16 cellular contexts compared by ENCODE assay signal in the genomic region with DNA sequence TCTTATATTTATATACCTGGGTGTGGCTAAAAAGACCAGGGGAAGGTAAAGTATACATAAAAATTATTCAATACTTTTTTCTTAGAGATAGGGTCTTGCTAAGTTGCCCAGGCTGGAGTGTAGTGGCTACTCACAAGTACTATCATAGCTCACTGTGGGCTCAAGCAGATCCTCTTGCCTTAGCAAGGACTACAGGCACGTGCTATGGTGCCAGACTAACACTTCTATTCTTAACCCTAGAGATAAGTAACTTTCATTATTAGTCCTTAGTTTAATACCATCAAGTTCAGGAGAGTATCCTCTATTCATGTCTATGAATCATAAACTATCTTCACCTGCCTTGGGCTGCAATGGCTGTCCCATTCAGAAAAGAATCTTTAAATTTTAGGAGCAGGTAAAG. TPM values are rescaled to one million over a fixed set of nuclear protein-coding genes. Genes with fewer than 3 reads are reported as not detected.
DNase-seq lines count a peak whose midpoint lies in the region; ATAC-seq, FAIRE-seq and TF ChIP-seq lines count a peak whose summit lies in the region.
"Had no signal": no experiment of that assay in that cellular context is flagged by ENCODE, and none has a peak within 500 bp of the region (broad histone marks: within the 10 kb centered on the region; RNA-seq: fewer than 3 reads in every experiment).

No MANE protein-coding gene starts in this region.

- POLR2A ChIA-PET in GM12878 (lab: Charles Lee) = interaction anchor here (0.6 to 1.7 kb wide), 2 partner anchors 9 to 12 kb away, joined by 4 to 5 read pairs; a partner anchor contains a TSS

- no peak for TF ChIP-seq CTCF in GM12878 (IDR thresholded peaks at IDR 0.05 in 2 of 3, conservative IDR thresholded peaks at IDR 0.05 in 1 of 3; ENCODE audit: control insufficient read depth in 2 of 3, extremely low read depth in 1 of 3, insufficient read depth in 1 of 3, low read depth in 3 of 3, low read length in 3 of 3)

- no peak overlapping the region for H3K27ac ChIP-seq in GM12878 (ENCODE audit: control insufficient read depth, insufficient read depth)
- H3K27ac ChIP-seq: 22Rv1, BLaER1 had no signal

- no peak for DNase-seq in activated CD4-positive, CD25-positive, alpha-beta regulatory T cell (lab: John Stamatoyannopoulos, UW)
- no peak for DNase-seq in left cardiac atrium
- DNase-seq in Right ventricle myocardium superior = no peak
- no peak for DNase-seq in GM12878 (ENCODE audit: low read depth, low spot score)
- no peak for DNase-seq in naive B cell
- DNase-seq in hypothalamus (lab: John Stamatoyannopoulos, UW) = no peak
- DNase-seq: Caco-2; CD8-positive, alpha-beta memory T cell; DND-41; GDM1; GOT3; H9 had no signal

- no peaks in the 10 kb centered on the region for H3K4me1 ChIP-seq in GM12878 (ENCODE audit: control insufficient read depth, insufficient read depth, low read length)
- H3K4me1 ChIP-seq: BLaER1 had no signal

- peaks cover 30 to 78% (median 54%) of the 10 kb centered on the region in 3 donors for H3K4me1 Mint-ChIP-seq in naive B cell

- no peak for TF ChIP-seq POLR2A in GM12878 (IDR thresholded peaks at IDR 0.05; ENCODE audit: low read depth, low read length)

- H2AFZ ChIP-seq in GM12878 (ENCODE audit: control insufficient read depth, low read depth, low read length) = no peak overlapping the region

- peaks cover 84% of the 10 kb centered on the region for H3K79me2 ChIP-seq in GM12878 (ENCODE audit: control insufficient read depth, insufficient read depth, low read length)

- H3K4me3 Mint-ChIP-seq in naive B cell = no peak overlapping the region
- H3K4me3 Mint-ChIP-seq: CD8-positive, alpha-beta memory T cell; H9 had no signal

- H3K9me3 Mint-ChIP-seq in naive B cell = peaks cover 0 to 4% (median 0%) of the 10 kb centered on the region in 7 donors
- H3K9me3 Mint-ChIP-seq: H9 had no signal

- ATAC-seq in activated CD4-positive, CD25-positive, alpha-beta regulatory T cell treated with anti-CD3 and anti-CD28 coated beads, Interleukin-2, amount 50 U/mL, for 24 hours = peak; percentile 35 to 65
- ATAC-seq in left cardiac atrium (peak; percentile 62 to 76), Right ventricle myocardium superior (ENCODE audit: poor library complexity) (no peak), GM12878 (peak; percentile 39; the same call in 2 of the 3 replicates), naive B cell (ENCODE audit: low read depth in 2 of 2) (no peak), GM18520 (IDR thresholded peaks at IDR 0.05; ENCODE audit: unreplicated experiment) (no peak)

- no peaks in the 10 kb centered on the region for H3K27me3 Mint-ChIP-seq in naive B cell
- H3K27me3 Mint-ChIP-seq: CD8-positive, alpha-beta memory T cell had no signal

- no peak for FAIRE-seq in GM12878 (lab: Jason Lieb, UNC)

- intact Hi-C loops in left cardiac atrium (cut with DNase I) = no loop called here
- intact Hi-C loops in Right ventricle myocardium superior (cut with DNase I) = no loop called here
- intact Hi-C loops in GM12878 (cut with micrococcal nuclease; ENCODE audit: unreplicated experiment) = no loop called here

- H3K4me2 ChIP-seq in GM12878 (ENCODE audit: control insufficient read depth, insufficient read depth) = no peak overlapping the region
- H3K4me2 ChIP-seq: BLaER1 had no signal

- SMC1A ChIA-PET in GM12878 (lab: Charles Lee; ENCODE audit: uncharacterized antibody, unreplicated experiment) = interaction anchor here (0.7 to 1.2 kb wide), 4 partner anchors 9 to 88 kb away, joined by 3 to 4 read pairs (median 3); no protein-coding TSS in a partner anchor

- no peak for TF ChIP-seq EP300 in GM12878 (IDR thresholded peaks at IDR 0.05; ENCODE audit: borderline replicate concordance in 1 of 2, control insufficient read depth in 1 of 2, low read depth in 2 of 2, low read length in 2 of 2)

- H3K4me3 ChIP-seq in GM12878 = no peak overlapping the region
- H3K4me3 ChIP-seq: BLaER1 had no signal

- no peaks in the 10 kb centered on the region; the same call in 1 of the 2 replicates for H4K20me1 ChIP-seq in GM12878 (ENCODE audit: control insufficient read depth, insufficient read depth)

- RAD21 ChIA-PET in GM12878 (lab: Charles Lee; ENCODE audit: unreplicated experiment) = interaction anchor here (1.3 kb wide), 1 partner anchor 13 kb away, joined by 5 read pairs; a partner anchor contains a TSS

- peaks cover 12 to 36% of the 10 kb centered on the region in 2 experiments for H3K36me3 ChIP-seq in GM12878 (ENCODE audit: control insufficient read depth in 2 of 2, insufficient read depth in 2 of 2, low read length in 1 of 2)

- CTCF ChIA-PET in GM12878 (lab: Yijun Ruan, JAX) = no interaction called here

- no peak overlapping the region for H3K9ac ChIP-seq in GM12878 (ENCODE audit: control insufficient read depth, insufficient read depth, low read length)
- H3K9ac ChIP-seq: BLaER1 had no signal

- no peak for TF ChIP-seq RAD21 in GM12878 (IDR thresholded peaks at IDR 0.05; ENCODE audit: insufficient read depth, low read depth, low read length)

- TSS peak; percentile 29 for BruUV-seq in GM12878 (replicated peaks; lab: Mats Ljungman, UMichigan)

- in situ Hi-C loops in GM12878 (cut with MboI) = no loop called here

- peaks cover 9% of the 10 kb centered on the region for H3K9me3 ChIP-seq in GM12878 (replicated peaks; ENCODE audit: control insufficient read depth, insufficient read depth, low read length)

- peak overlapping the region in 4 of 6 donors; percentile 12 to 78 (median 40) for H3K27ac Mint-ChIP-seq in naive B cell
- H3K27ac Mint-ChIP-seq: CD8-positive, alpha-beta memory T cell; H9 had no signal

- H3K36me3 Mint-ChIP-seq in naive B cell = peaks cover 7 to 29% of the 10 kb centered on the region in 2 donors

- no peaks in the 10 kb centered on the region for H3K27me3 ChIP-seq in GM12878 (replicated peaks in 1 of 2; ENCODE audit: control insufficient read depth in 2 of 2, insufficient read depth in 2 of 2, low read length in 1 of 2)
- H3K27me3 ChIP-seq: BLaER1 had no signal

- WGBS in GM12878 (ENCODE audit: insufficient coverage, insufficient replicate concordance, low lambda C conversion rate, missing lambda C conversion rate) = 9% methylated on average over 1 of the region's 1 CpG

TF ChIP-seq in GM12878, 131 proteins besides CTCF, POLR2A, EP300 and RAD21:
- no peak for TF ChIP-seq HDGF (IDR thresholded peaks at IDR 0.05)
- TF ChIP-seq LARP7 (IDR thresholded peaks at IDR 0.05) = no peak
- TF ChIP-seq, protein P1, sequence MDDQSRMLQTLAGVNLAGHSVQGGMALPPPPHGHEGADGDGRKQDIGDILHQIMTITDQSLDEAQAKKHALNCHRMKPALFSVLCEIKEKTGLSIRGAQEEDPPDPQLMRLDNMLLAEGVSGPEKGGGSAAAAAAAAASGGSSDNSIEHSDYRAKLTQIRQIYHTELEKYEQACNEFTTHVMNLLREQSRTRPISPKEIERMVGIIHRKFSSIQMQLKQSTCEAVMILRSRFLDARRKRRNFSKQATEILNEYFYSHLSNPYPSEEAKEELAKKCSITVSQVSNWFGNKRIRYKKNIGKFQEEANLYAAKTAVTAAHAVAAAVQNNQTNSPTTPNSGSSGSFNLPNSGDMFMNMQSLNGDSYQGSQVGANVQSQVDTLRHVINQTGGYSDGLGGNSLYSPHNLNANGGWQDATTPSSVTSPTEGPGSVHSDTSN (IDR thresholded peaks at IDR 0.05; ENCODE audit: insufficient replicate concordance, low read depth, low read length) = no peak
- peak in 1 of 2 experiments; percentile 42; a peak in 2 of 4 replicates for TF ChIP-seq BHLHE40 (IDR thresholded peaks at IDR 0.05; ENCODE audit: borderline replicate concordance in 1 of 2, low read depth in 2 of 2, low read length in 1 of 2)
- TF ChIP-seq EZH2 (IDR thresholded peaks at IDR 0.05; ENCODE audit: borderline replicate concordance, control insufficient read depth, low read depth, low read length) = no peak

RNA-seq across cellular contexts. Expression of a gene that starts 11.9 kb away (rescaled TPM):
- total RNA-seq in left cardiac atrium (10 to 100 TPM; 36.0 to 48.0 TPM), Right ventricle myocardium superior (40.4 TPM), GM12878 (2014; rRNA removed) (19.5 and 21.1 TPM in 2 replicates), GM12878 (2014; rRNA removed; fragmentation: Illumina TruSeq; extraction: Trizol) (39.2 and 42.5 TPM in 2 replicates), GM12878 (2021) (82.8 and 89.8 TPM in 2 replicates)
- total RNA-seq in GM12878 (2013; cell fraction: nucleolus; rRNA removed) = 80.2 and 85.2 TPM in 2 replicates
- polyA plus RNA-seq in GM12878 (2011; ENCODE audit: low read depth) = 26.8 TPM
- polyA plus RNA-seq in GM12878 (2011; rRNA removed) (52.7 and 68.3 TPM in 2 replicates), GM12878 (2014; fragmentation: Illumina TruSeq; extraction: Trizol) (62.4 and 70.9 TPM in 2 replicates), GM12878 (2014; fragmentation: Nextera tagmentation; extraction: Ambion mirVana) (10 to 100 TPM; 13.2 to 15.4 TPM), GM12878 (2014; rRNA removed) (43.0 and 44.6 TPM in 2 replicates), GM12878 (2016; fragmentation: Nextera tagmentation; extraction: Ambion mirVana) (10 to 100 TPM; 58.7 to 68.4 TPM), naive B cell (ENCODE audit: low read depth in 6 of 6) (100 to 1,000 TPM in 3 of 6 donors, 10 to 100 TPM in 3; 43.0 to 134 (median 104) TPM)
- 34.0 and 36.1 TPM in 2 replicates for polyA plus RNA-seq in GM12878 (2011; cell fraction: cytosol; rRNA removed)
- 55.8 and 56.5 TPM in 2 replicates for polyA plus RNA-seq in GM12878 (2011; cell fraction: nucleus; rRNA removed)
- polyA plus RNA-seq in GM12878 (2012) = 27.1 and 40.7 TPM in 2 replicates
- polyA minus RNA-seq in GM12878 (2011; rRNA and poly(A)+ RNA removed) = 46.8 and 48.8 TPM in 2 replicates
- 30.5 and 31.3 TPM in 2 replicates for polyA minus RNA-seq in GM12878 (2011; cell fraction: cytosol; rRNA and poly(A)+ RNA removed)
- 36.1 and 52.3 TPM in 2 replicates for polyA minus RNA-seq in GM12878 (2011; cell fraction: nucleus; rRNA and poly(A)+ RNA removed)

Comparison
In these comparisons a context has a peak if more than half of its experiments do, and no peak if none do; other contexts are left out.
1. ATAC-seq: peak in activated CD4-positive, CD25-positive, alpha-beta regulatory T cell treated with anti-CD3 and anti-CD28 coated beads, Interleukin-2, amount 50 U/mL, for 24 hours (2 of 2), left cardiac atrium (2 of 2) and GM12878 (single experiment); none in Right ventricle myocardium superior (single experiment), naive B cell (0 of 2) and GM18520 (single experiment).